Comparison of ENCODE assay signal across 7 cellular contexts in the genomic region with DNA sequence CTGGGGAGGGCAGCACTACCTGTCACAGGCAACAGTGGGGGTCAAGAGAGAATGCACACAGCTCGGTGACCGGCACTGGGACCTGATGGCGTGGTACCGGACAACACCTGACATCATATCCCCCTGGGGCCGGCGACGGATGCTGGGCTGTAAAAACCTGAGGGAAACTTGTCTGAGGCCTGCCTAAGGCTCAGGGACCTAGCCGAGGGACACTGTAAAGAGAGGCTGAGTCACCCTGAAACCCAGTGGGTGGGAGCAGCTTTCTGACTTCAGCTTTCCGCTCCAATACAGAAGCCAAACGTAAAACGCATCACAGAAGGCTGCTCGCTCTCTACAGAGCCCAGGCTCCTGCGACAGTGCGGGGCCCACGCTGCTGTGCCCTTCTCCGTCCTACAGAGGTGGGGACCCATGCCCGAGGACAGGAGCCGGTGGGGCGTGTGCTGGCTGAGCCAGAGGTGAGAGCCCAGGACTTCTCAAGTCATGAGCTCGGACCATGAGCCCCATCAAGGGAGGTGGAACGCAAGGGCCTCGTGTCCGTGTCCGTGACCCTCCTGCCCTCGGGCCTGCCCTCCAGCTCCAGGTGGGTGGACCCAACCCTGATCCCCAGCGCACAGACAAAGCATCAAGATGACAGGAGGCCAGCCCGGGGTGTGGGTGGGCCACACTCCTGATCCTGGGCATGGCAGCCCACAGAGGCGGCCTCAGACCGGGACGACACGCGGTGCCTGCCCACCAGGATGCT.
DNase-seq lines count a peak whose midpoint lies in the region; ATAC-seq and TF ChIP-seq lines count a peak whose summit lies in the region.

No MANE protein-coding gene starts in this region.

- peak; percentile 87 for TF ChIP-seq POLR2A in GM18951 (IDR thresholded peaks at IDR 0.05; ENCODE audit: extremely low read depth, insufficient read depth, insufficient read length)

- intact Hi-C loops in head of caudate nucleus (cut with DNase I) = no loop called here

- in situ Hi-C loops in GM18951 (cut with MboI; ENCODE audit: low sequenced_read_pairs, unreplicated experiment) = no loop called here

- ATAC-seq in HG02973 (IDR thresholded peaks at IDR 0.05; ENCODE audit: unreplicated experiment) = peak; percentile 66

- peak; percentile 44 to 75 for DNase-seq in activated CD4-positive, alpha-beta T cell treated with anti-CD3 and anti-CD28 coated beads, Interleukin-2, amount 50 U/mL, for 24 hours (ENCODE audit: low read depth in 1 of 2, low spot score in 1 of 2)
- peak in 29 of 42 donors; percentile 35 to 90 (median 66) for DNase-seq in head of caudate nucleus
- DNase-seq in stimulated activated CD4-positive, alpha-beta T cell treated with anti-CD3 and anti-CD28 coated beads, TNF-alpha, amount 100 ng/mL, for 48 hours (ENCODE audit: low read depth in 3 of 3) = peak; percentile 46 to 67 (median 63)
- DNase-seq in GM03348 (ENCODE audit: low spot score) = no peak
- no peak for DNase-seq in SW480 (ENCODE audit: low spot score)

Comparison
In these comparisons a context has a peak if more than half of its experiments do, and no peak if none do; other contexts are left out.
1. DNase-seq: peak in activated CD4-positive, alpha-beta T cell treated with anti-CD3 and anti-CD28 coated beads, Interleukin-2, amount 50 U/mL, for 24 hours (2 of 2), head of caudate nucleus (29 of 42) and stimulated activated CD4-positive, alpha-beta T cell treated with anti-CD3 and anti-CD28 coated beads, TNF-alpha, amount 100 ng/mL, for 48 hours (3 of 3); none in GM03348 (single experiment) and SW480 (single experiment).